In genomic region chr12:133130808-133131128, GRCh38 we compare ENCODE assay signal across 8 cellular contexts. TPM values are rescaled to one million over a fixed set of nuclear protein-coding genes. Genes with fewer than 3 reads are reported as not detected.
DNase-seq lines count a peak whose midpoint lies in the region; ATAC-seq and TF ChIP-seq lines count a peak whose summit lies in the region.

No MANE protein-coding gene starts in this region.

- ATAC-seq in psoas muscle: peak in 1 of 4 donors; percentile 14

- no peaks in the 10 kb centered on the region for H3K27me3 Mint-ChIP-seq in activated T-helper 1 cell treated with anti-CD3 and anti-CD28 coated beads, Interleukin-12 subunit alpha, Interleukin-12 subunit beta, Interleukin-2, Interleukin-4 antibody, amounts not matched to agents 30 ng/mL and 10 ng/mL and 1 ng/mL, durations not matched to agents 14 hours and 24 hours and 36 hours (ENCODE audit: insufficient read depth)

- peaks cover 38% of the 10 kb centered on the region for H3K36me3 Mint-ChIP-seq in activated T-helper 1 cell treated with anti-CD3 and anti-CD28 coated beads, Interleukin-12 subunit alpha, Interleukin-12 subunit beta, Interleukin-2, Interleukin-4 antibody, amounts not matched to agents 30 ng/mL and 10 ng/mL and 1 ng/mL, durations not matched to agents 14 hours and 24 hours and 36 hours (ENCODE audit: low read depth)

- H3K27ac ChIP-seq in HL-60 (replicated peaks) (peak overlapping the region; percentile 88), cardiac muscle cell (peak overlapping the region; percentile 93), psoas muscle (peak overlapping the region; percentile 94)

- H3K9me3 ChIP-seq in cardiac muscle cell (ENCODE audit: low read depth) (no peaks in the 10 kb centered on the region), psoas muscle (peaks cover 74% of the 10 kb centered on the region)

- H3K4me3 ChIP-seq in HL-60 (replicated peaks; ENCODE audit: insufficient read depth, low read length) (peak overlapping the region; percentile 97), cardiac muscle cell (peak overlapping the region; percentile 80), psoas muscle (peak overlapping the region; percentile 75)

- peaks cover 21% of the 10 kb centered on the region for H3K4me1 Mint-ChIP-seq in activated T-helper 1 cell treated with anti-CD3 and anti-CD28 coated beads, Interleukin-12 subunit alpha, Interleukin-12 subunit beta, Interleukin-2, Interleukin-4 antibody, amounts not matched to agents 30 ng/mL and 10 ng/mL and 1 ng/mL, durations not matched to agents 14 hours and 24 hours and 36 hours (ENCODE audit: low read depth)

- TF ChIP-seq CTCF in HL-60 (IDR thresholded peaks at IDR 0.05; ENCODE audit: insufficient read depth, low read length) (no peak), cardiac muscle cell (IDR thresholded peaks at IDR 0.05; ENCODE audit: low read depth, low read length) (no peak), psoas muscle (IDR thresholded peaks at IDR 0.05) (no peak)

- WGBS in psoas muscle, 3 donors: 0 to 1% (median 0%) methylated on average over 17 of the region's 17 CpGs

- peak overlapping the region; percentile 98 for H3K27ac Mint-ChIP-seq in activated T-helper 1 cell treated with anti-CD3 and anti-CD28 coated beads, Interleukin-12 subunit alpha, Interleukin-12 subunit beta, Interleukin-2, Interleukin-4 antibody, amounts not matched to agents 30 ng/mL and 10 ng/mL and 1 ng/mL, durations not matched to agents 14 hours and 24 hours and 36 hours

- H3K27me3 ChIP-seq in HL-60 (ENCODE audit: insufficient read depth, poor library complexity, severe bottlenecking): no peaks in the 10 kb centered on the region
- H3K27me3 ChIP-seq in cardiac muscle cell: no peaks in the 10 kb centered on the region
- no peaks in the 10 kb centered on the region for H3K27me3 ChIP-seq in psoas muscle (ENCODE audit: insufficient read depth in 3 of 3, low read length in 2 of 3)

- intact Hi-C loops in activated T-helper 1 cell treated with anti-CD3 and anti-CD28 coated beads, Interleukin-12 subunit alpha, Interleukin-12 subunit beta, Interleukin-2, Interleukin-4 antibody, amounts not matched to agents 30 ng/mL and 10 ng/mL and 1 ng/mL, durations not matched to agents 14 hours and 24 hours and 36 hours (cut with micrococcal nuclease): loop anchor here (1.0 to 2.0 kb wide), 9 partner anchors 50 to 370 kb away; partner anchors contain the start of genes ANKLE2, CHFR, GOLGA3 and ZNF140
- intact Hi-C loops in psoas muscle (cut with DNase I): loop anchor here (2.0 to 5.0 kb wide), 5 partner anchors 50 to 363 kb away; partner anchors contain the start of genes ZNF26 (in 2 of the 2), ZNF140 (in 1 of the 2) and ZNF605 (in 1 of the 2)

- H3K4me1 ChIP-seq in cardiac muscle cell (ENCODE audit: low read depth): peaks cover 3% of the 10 kb centered on the region
- H3K4me1 ChIP-seq in psoas muscle: peaks cover 7% of the 10 kb centered on the region

- H3K9me3 Mint-ChIP-seq in activated T-helper 1 cell treated with anti-CD3 and anti-CD28 coated beads, Interleukin-12 subunit alpha, Interleukin-12 subunit beta, Interleukin-2, Interleukin-4 antibody, amounts not matched to agents 30 ng/mL and 10 ng/mL and 1 ng/mL, durations not matched to agents 14 hours and 24 hours and 36 hours: peaks cover 65% of the 10 kb centered on the region

- H3K36me3 ChIP-seq in cardiac muscle cell (peaks cover 5% of the 10 kb centered on the region), psoas muscle (ENCODE audit: insufficient read depth in 1 of 2, low read depth in 1 of 2) (peaks cover 14 to 44% of the 10 kb centered on the region in 2 donors)

- peak; percentile 21 for DNase-seq in NCI-H1436 (lab: John Stamatoyannopoulos, UW)
- no peak for DNase-seq in NCI-H1436 treated with DMSO at 0.1 percent for 48 hours (lab: John Stamatoyannopoulos, UW)
- peak in 1 of 2 experiments; percentile 38 for DNase-seq in HL-60 (ENCODE audit: low read depth in 1 of 2, low spot score in 1 of 2)
- DNase-seq in activated T-helper 1 cell treated with anti-CD3 and anti-CD28 coated beads, Interleukin-12 subunit alpha, Interleukin-12 subunit beta, Interleukin-2, Interleukin-4 antibody, amounts not matched to agents 30 ng/mL and 10 ng/mL and 1 ng/mL, durations not matched to agents 14 hours and 24 hours and 36 hours (ENCODE audit: low spot score): no peak
- DNase-seq in cardiac muscle cell (ENCODE audit: low read depth in 1 of 2, low spot score in 1 of 2): peak in 1 of 2 donors; percentile 45
- peak; percentile 22 to 62 for DNase-seq in psoas muscle
- no peak for DNase-seq in NCI-H128 (lab: John Stamatoyannopoulos, UW; ENCODE audit: unreplicated experiment)
- DNase-seq in activated effector memory CD4-positive, alpha-beta T cell treated with anti-CD3 and anti-CD28 coated beads, Interleukin-2, amount 50 U/mL, for 16 hours: no peak

- peak overlapping the region; percentile 94 for H3K4me3 Mint-ChIP-seq in activated T-helper 1 cell treated with anti-CD3 and anti-CD28 coated beads, Interleukin-12 subunit alpha, Interleukin-12 subunit beta, Interleukin-2, Interleukin-4 antibody, amounts not matched to agents 30 ng/mL and 10 ng/mL and 1 ng/mL, durations not matched to agents 14 hours and 24 hours and 36 hours

RNA-seq across cellular contexts. Expression of gene ZNF10, which starts 0.3 kb away (rescaled TPM):
- 5.1 and 6.4 TPM in 2 replicates for total RNA-seq in activated T-helper 1 cell treated with anti-CD3 and anti-CD28 coated beads, Interleukin-12 subunit alpha, Interleukin-12 subunit beta, Interleukin-2, Interleukin-4 antibody, amounts not matched to agents 30 ng/mL and 10 ng/mL and 1 ng/mL, durations not matched to agents 14 hours and 24 hours and 36 hours
- total RNA-seq in cardiac muscle cell (7.0 and 9.9 TPM in 2 replicates), psoas muscle (1 to 10 TPM; 2.5 to 5.3 (median 3.3) TPM)
- polyA plus RNA-seq in cardiac muscle cell (9.5 and 14.9 TPM in 2 replicates), psoas muscle (1 to 10 TPM; 2.1 to 9.3 (median 3.0) TPM)

RNA-seq across cellular contexts. Expression of gene ZNF891, which starts 0.7 kb away (rescaled TPM):
- 2.3 and 2.4 TPM in 2 replicates for total RNA-seq in activated T-helper 1 cell treated with anti-CD3 and anti-CD28 coated beads, Interleukin-12 subunit alpha, Interleukin-12 subunit beta, Interleukin-2, Interleukin-4 antibody, amounts not matched to agents 30 ng/mL and 10 ng/mL and 1 ng/mL, durations not matched to agents 14 hours and 24 hours and 36 hours
- 1.3 and 2.7 TPM in 2 replicates for total RNA-seq in cardiac muscle cell
- 0.65 and 0.91 TPM in 2 replicates for polyA plus RNA-seq in cardiac muscle cell
- 1 to 10 TPM in 1 of 4 donors, under 1 TPM in 3; 0.69 to 1.1 (median 0.93) TPM for total RNA-seq in psoas muscle
- 1 to 10 TPM in 1 of 3 donors, under 1 TPM in 2; 0.24 to 1.1 (median 0.31) TPM for polyA plus RNA-seq in psoas muscle

RNA-seq across cellular contexts. Expression of gene ZNF140, which starts 50.0 kb away (rescaled TPM):
- total RNA-seq in activated T-helper 1 cell treated with anti-CD3 and anti-CD28 coated beads, Interleukin-12 subunit alpha, Interleukin-12 subunit beta, Interleukin-2, Interleukin-4 antibody, amounts not matched to agents 30 ng/mL and 10 ng/mL and 1 ng/mL, durations not matched to agents 14 hours and 24 hours and 36 hours: 15.0 and 15.1 TPM in 2 replicates
- total RNA-seq in cardiac muscle cell (10.1 and 14.7 TPM in 2 replicates), psoas muscle (1 to 10 TPM; 3.9 to 9.8 (median 7.5) TPM)
- polyA plus RNA-seq in cardiac muscle cell (15.7 and 18.1 TPM in 2 replicates), psoas muscle (10 to 100 TPM in 1 of 3 donors, 1 to 10 TPM in 2; 5.3 to 25.7 (median 6.6) TPM)

RNA-seq across cellular contexts. Expression of gene ZNF268, which starts 50.5 kb away (rescaled TPM):
- 16.7 and 21.5 TPM in 2 replicates for total RNA-seq in activated T-helper 1 cell treated with anti-CD3 and anti-CD28 coated beads, Interleukin-12 subunit alpha, Interleukin-12 subunit beta, Interleukin-2, Interleukin-4 antibody, amounts not matched to agents 30 ng/mL and 10 ng/mL and 1 ng/mL, durations not matched to agents 14 hours and 24 hours and 36 hours
- 21.6 and 34.1 TPM in 2 replicates for total RNA-seq in cardiac muscle cell
- polyA plus RNA-seq in cardiac muscle cell: 12.4 and 18.0 TPM in 2 replicates
- total RNA-seq in psoas muscle: 1 to 10 TPM; 3.5 to 6.4 (median 6.0) TPM
- polyA plus RNA-seq in psoas muscle: 1 to 10 TPM; 1.1 to 6.4 (median 2.0) TPM

Comparison
In these comparisons a context has a peak if more than half of its experiments do, and no peak if none do; other contexts are left out.
1. DNase-seq: peak in NCI-H1436 (single experiment) and psoas muscle (2 of 2); none in NCI-H1436 treated with DMSO at 0.1 percent for 48 hours (single experiment), activated T-helper 1 cell treated with anti-CD3 and anti-CD28 coated beads, Interleukin-12 subunit alpha, Interleukin-12 subunit beta, Interleukin-2, Interleukin-4 antibody, amounts not matched to agents 30 ng/mL and 10 ng/mL and 1 ng/mL, durations not matched to agents 14 hours and 24 hours and 36 hours (single experiment), NCI-H128 (single experiment) and activated effector memory CD4-positive, alpha-beta T cell treated with anti-CD3 and anti-CD28 coated beads, Interleukin-2, amount 50 U/mL, for 16 hours (single experiment).
2. Peak in every context shown above with its lines, with median percentiles within 50 percentile points of each other: H3K27ac ChIP-seq and H3K4me3 ChIP-seq.